Comparison of ENCODE assay signal across 27 cellular contexts in the genomic region with DNA sequence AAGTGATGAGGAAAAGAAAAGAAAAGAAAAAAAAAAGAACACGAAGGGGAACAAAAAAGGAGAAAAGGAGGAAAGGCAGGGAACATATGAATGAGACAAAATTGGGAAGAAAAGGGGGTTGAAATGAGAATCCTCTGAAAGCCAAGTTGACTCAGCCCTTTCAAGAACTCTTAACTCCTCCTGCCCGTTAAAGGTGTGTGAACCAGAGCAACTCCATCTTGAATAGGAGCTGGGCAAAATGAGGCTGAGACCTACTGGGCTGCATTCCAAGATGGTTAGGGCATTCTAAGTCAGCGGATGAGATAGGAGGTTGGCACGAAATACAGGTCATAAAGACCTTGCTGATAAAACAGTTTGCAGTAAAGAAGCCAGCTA.
"Had no signal": no experiment of that assay in that cellular context is flagged by ENCODE, and none has a peak within 500 bp of the region (broad histone marks: within the 10 kb centered on the region; RNA-seq: fewer than 3 reads in every experiment).

No MANE protein-coding gene starts in this region.

- H3K4me3 ChIP-seq: right lobe of liver, thoracic aorta, uterus had no signal

- H3K4me3 Mint-ChIP-seq: activated naive CD8-positive, alpha-beta T cell treated with anti-CD3 and anti-CD28 coated beads, Interleukin-2, amount 10 ng/mL, durations not matched to agents 7 days and 5 days; dendritic cell treated with granulocyte-macrophage colony-stimulating factor and Interleukin-4, amounts not matched to agents 40 ng/mL and 50 ng/mL, for 4 days; endodermal cell; nephron progenitor cell had no signal

- H3K4me1 Mint-ChIP-seq: endodermal cell, nephron progenitor cell had no signal

- FAIRE-seq: keratinocyte had no signal

- H3K27me3 ChIP-seq: neutrophil, right lobe of liver, uterus had no signal

- H3K4me2 ChIP-seq: SK-N-SH had no signal

- H3K9ac ChIP-seq: SK-N-SH had no signal

- H3K36me3 ChIP-seq: neutrophil, right lobe of liver, thoracic aorta, uterus had no signal

- H3K27ac ChIP-seq: neutrophil, right lobe of liver, thoracic aorta, uterus, VCaP had no signal

- H3K27ac Mint-ChIP-seq: activated naive CD8-positive, alpha-beta T cell treated with anti-CD3 and anti-CD28 coated beads, Interleukin-2, amount 10 ng/mL, durations not matched to agents 7 days and 5 days; dendritic cell treated with granulocyte-macrophage colony-stimulating factor and Interleukin-4, amounts not matched to agents 40 ng/mL and 50 ng/mL, for 4 days; endodermal cell; nephron progenitor cell had no signal

- DNase-seq: activated CD4-positive, alpha-beta T cell treated with anti-CD3 and anti-CD28 coated beads, Interleukin-2, amount 50 U/mL, for 4 hours; activated CD4-positive, CD25-positive, alpha-beta regulatory T cell treated with anti-CD3 and anti-CD28 coated beads, Interleukin-2, amount 50 U/mL, for 72 hours; activated CD8-positive, alpha-beta memory T cell treated with anti-CD3 and anti-CD28 coated beads for 24 hours; activated gamma-delta T cell; activated naive CD8-positive, alpha-beta T cell treated with anti-CD3 and anti-CD28 coated beads, Interleukin-2, amount 10 ng/mL, durations not matched to agents 7 days and 5 days; amygdala; caudate nucleus; endodermal cell; foreskin fibroblast; head of caudate nucleus; hippocampal formation; left cardiac atrium; left ventricle myocardium superior; nephron progenitor cell; right lobe of liver; SK-N-SH; stimulated activated CD4-positive, alpha-beta T cell treated with anti-CD3 and anti-CD28 coated beads, Interleukin-2, amount 100 ng/mL, for 48 hours; stimulated activated naive CD8-positive, alpha-beta T cell treated with anti-CD3 and anti-CD28 coated beads, Interleukin-15, Interleukin-2, amounts not matched to agents 100 U/mL and 50 U/mL, for 24 hours; SW 1271; trophoblast cell; uterus had no signal

- H3K4me1 ChIP-seq: uterus had no signal

- ATAC-seq: esophagus mucosa; left cardiac atrium; left ventricle myocardium superior; right lobe of liver; stimulated activated naive CD8-positive, alpha-beta T cell treated with anti-CD3 and anti-CD28 coated beads, Interleukin-15, Interleukin-2, amounts not matched to agents 100 U/mL and 50 U/mL, for 24 hours had no signal

- H3K9me3 ChIP-seq: neutrophil, right lobe of liver, SK-N-SH, thoracic aorta had no signal

- H3K27me3 Mint-ChIP-seq: dendritic cell treated with granulocyte-macrophage colony-stimulating factor and Interleukin-4, amounts not matched to agents 40 ng/mL and 50 ng/mL, for 4 days had no signal
